27 cellular contexts compared by ENCODE assay signal in genomic region chr22:34225278-34225677, GRCh38.
"Had no signal": no experiment of that assay in that cellular context is flagged by ENCODE, and none has a peak within 500 bp of the region (broad histone marks: within the 10 kb centered on the region; RNA-seq: fewer than 3 reads in every experiment).

No MANE protein-coding gene starts in this region.

- H3K4me3 ChIP-seq: MG63 had no signal

- ATAC-seq: activated T-helper 17 cell treated with anti-CD3 and anti-CD28 coated beads, Interleukin-2, amount 50 U/mL, for 72 hours; Panc1; T-helper 17 cell had no signal

- H3K36me3 ChIP-seq: MG63 had no signal

- H3K9me3 ChIP-seq: MG63 had no signal

- H3K27me3 ChIP-seq: MG63 had no signal

- DNase-seq: activated CD4-positive, alpha-beta T cell treated with anti-CD3 and anti-CD28 coated beads for 48 hours; activated CD4-positive, alpha-beta T cell treated with anti-CD3 and anti-CD28 coated beads, Interleukin-2, amount 50 U/mL, for 48 hours; activated CD4-positive, CD25-positive, alpha-beta regulatory T cell treated with anti-CD3 and anti-CD28 coated beads, Interleukin-2, amount 50 U/mL, for 72 hours; activated gamma-delta T cell; activated naive CD4-positive, alpha-beta T cell treated with anti-CD3 and anti-CD28 coated beads for 36 hours; activated T-cell treated with anti-CD3 and anti-CD28 coated beads for 4 hours; activated T-cell treated with anti-CD3 and anti-CD28 coated beads, Interleukin-2, amount 50 U/mL, for 48 hours; amygdala; MG63; MV-4-11; NCI-H1092 treated with DMSO at 0.1 percent for 48 hours; NCI-H1417 treated with DMSO at 0.1 percent for 48 hours; NCI-H1694; NCI-H2029; NCI-H2107; NCI-H2171 treated with DMSO at 0.1 percent for 48 hours; NCI-H226; NCI-H526; NCI-H82; NK-92 treated with Interleukin-12 subunit alpha and Interleukin-12 subunit beta, amount 100 ng/mL, for 24 hours; OCI-M1; RPMI8226; SIG-M5; T-helper 17 cell; T-helper 9 cell had no signal
